In the genomic region with DNA sequence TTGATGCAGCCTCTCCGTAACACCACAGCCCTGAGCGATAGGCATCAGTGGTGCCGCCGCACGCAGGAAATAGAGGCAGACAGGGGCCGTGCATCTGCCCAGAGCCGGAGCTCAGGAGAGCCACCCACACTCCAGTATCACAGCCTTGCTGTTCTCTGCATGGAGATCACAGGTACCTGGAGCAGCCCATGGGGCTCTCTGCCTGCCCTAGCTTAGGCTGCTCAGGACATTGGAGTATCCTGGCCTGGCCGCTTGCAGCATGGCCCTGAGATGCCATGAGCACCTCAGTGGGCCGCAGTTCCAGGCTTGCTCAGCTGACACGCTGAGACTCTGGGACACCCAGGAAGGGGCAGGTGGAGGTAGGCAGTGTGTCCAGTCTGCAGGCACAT, we compare ENCODE assay signal across 2 cellular contexts.
TF ChIP-seq lines count a peak whose summit lies in the region.

No MANE protein-coding gene starts in this region.

TF ChIP-seq in SK-N-SH treated with all-trans-retinoic acid at 6 μM for 48 hours, 23 proteins besides CTCF, POLR2A, EP300 and RAD21 (continued from another document):
- TF ChIP-seq, protein P1, sequence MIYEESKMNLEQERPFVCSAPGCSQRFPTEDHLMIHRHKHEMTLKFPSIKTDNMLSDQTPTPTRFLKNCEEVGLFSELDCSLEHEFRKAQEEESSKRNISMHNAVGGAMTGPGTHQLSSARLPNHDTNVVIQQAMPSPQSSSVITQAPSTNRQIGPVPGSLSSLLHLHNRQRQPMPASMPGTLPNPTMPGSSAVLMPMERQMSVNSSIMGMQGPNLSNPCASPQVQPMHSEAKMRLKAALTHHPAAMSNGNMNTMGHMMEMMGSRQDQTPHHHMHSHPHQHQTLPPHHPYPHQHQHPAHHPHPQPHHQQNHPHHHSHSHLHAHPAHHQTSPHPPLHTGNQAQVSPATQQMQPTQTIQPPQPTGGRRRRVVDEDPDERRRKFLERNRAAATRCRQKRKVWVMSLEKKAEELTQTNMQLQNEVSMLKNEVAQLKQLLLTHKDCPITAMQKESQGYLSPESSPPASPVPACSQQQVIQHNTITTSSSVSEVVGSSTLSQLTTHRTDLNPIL (CRISPR knock-in tag; IDR thresholded peaks at IDR 0.05; ENCODE audit: low read depth): no peak
- TF ChIP-seq ARNTL (CRISPR knock-in tag; IDR thresholded peaks at IDR 0.05; ENCODE audit: borderline replicate concordance, low read depth): no peak
- TF ChIP-seq OSR1 (CRISPR knock-in tag; IDR thresholded peaks at IDR 0.05): no peak
- TF ChIP-seq TSHZ2 (CRISPR knock-in tag; IDR thresholded peaks at IDR 0.05): no peak

TF ChIP-seq in H1, 55 proteins besides CTCF, POLR2A, EP300 and RAD21:
- TF ChIP-seq MAFK (IDR thresholded peaks at IDR 0.05; ENCODE audit: low read depth, low read length): no peak
- no peak for TF ChIP-seq KDM1A (IDR thresholded peaks at IDR 0.05; ENCODE audit: borderline replicate concordance, low read length)
- TF ChIP-seq CBX5 (IDR thresholded peaks at IDR 0.05; ENCODE audit: low read depth, low read length): no peak
- no peak for TF ChIP-seq RBBP5 (IDR thresholded peaks at IDR 0.05; ENCODE audit: borderline replicate concordance, low read depth, low read length)
- TF ChIP-seq SUZ12 (IDR thresholded peaks at IDR 0.05; ENCODE audit: low read length): no peak
- TF ChIP-seq NANOG (IDR thresholded peaks at IDR 0.05; ENCODE audit: insufficient read depth, low read depth, low read length, poor library complexity, severe bottlenecking): no peak
- no peak for TF ChIP-seq JUND (IDR thresholded peaks at IDR 0.05; ENCODE audit: low read length)
- TF ChIP-seq SIRT6 (IDR thresholded peaks at IDR 0.05; ENCODE audit: low read length): no peak
